ENCODE assay signal across 1 cellular context in genomic region chr21:32388306-32388705, GRCh38.
TF ChIP-seq lines count a peak whose summit lies in the region.

No MANE protein-coding gene starts in this region.

TF ChIP-seq in SK-N-SH treated with all-trans-retinoic acid at 6 μM for 48 hours, 23 proteins besides CTCF, POLR2A, EP300 and RAD21 (continued from another document):
- TF ChIP-seq PATZ1 (CRISPR knock-in tag; IDR thresholded peaks at IDR 0.05; ENCODE audit: borderline replicate concordance), result no peak
TF ChIP-seq in SK-N-SH treated with all-trans-retinoic acid at 6 μM for 48 hours: peak in this region for 0.
